27 cellular contexts compared by ENCODE assay signal in genomic region chr15:87949934-87950298, GRCh38.
DNase-seq lines count a peak whose midpoint lies in the region; ATAC-seq and TF ChIP-seq lines count a peak whose summit lies in the region.
"Had no signal": no experiment of that assay in that cellular context is flagged by ENCODE, and none has a peak within 500 bp of the region (broad histone marks: within the 10 kb centered on the region; RNA-seq: fewer than 3 reads in every experiment).

No MANE protein-coding gene starts in this region.

- H3K27me3 Mint-ChIP-seq in naive thymus-derived CD8-positive, alpha-beta T cell, result peaks cover 0 to 3% (median 0%) of the 10 kb centered on the region in 5 donors
- no peaks in the 10 kb centered on the region for H3K27me3 Mint-ChIP-seq in WTC11 (ENCODE audit: low read depth)
- H3K27me3 Mint-ChIP-seq: activated naive CD4-positive, alpha-beta T cell treated with anti-CD3 and anti-CD28 coated beads, Interleukin-2, amount 50 U/mL, for 24 hours had no signal

- H3K36me3 ChIP-seq in breast epithelium, result no peaks in the 10 kb centered on the region
- H3K36me3 ChIP-seq in mammary epithelial cell (ENCODE audit: insufficient read depth, low read length), result no peaks in the 10 kb centered on the region
- H3K36me3 ChIP-seq in stomach, result no peaks in the 10 kb centered on the region
- no peaks in the 10 kb centered on the region for H3K36me3 ChIP-seq in vagina
- H3K36me3 ChIP-seq: left lung had no signal

- POLR2A ChIA-PET in naive thymus-derived CD8-positive, alpha-beta T cell (lab: Charles Lee), result no interaction called here
- POLR2A ChIA-PET in WTC11 (lab: Charles Lee), result no interaction called here

- ATAC-seq in right cardiac atrium, result peak; percentile 71 to 72
- no peak for ATAC-seq in naive thymus-derived CD8-positive, alpha-beta T cell
- no peak for ATAC-seq in WTC11
- ATAC-seq: HCT116, left lung had no signal

- H4K20me1 ChIP-seq in mammary epithelial cell (ENCODE audit: insufficient read depth, low read length), result no peaks in the 10 kb centered on the region

- TF ChIP-seq CTCF in breast epithelium (IDR thresholded peaks at IDR 0.05) (no peak), mammary epithelial cell (conservative IDR thresholded peaks at IDR 0.05 in 1 of 2, IDR thresholded peaks at IDR 0.05 in 1 of 2; ENCODE audit: extremely low read depth in 1 of 2, insufficient read depth in 1 of 2, low read depth in 1 of 2, low read length in 2 of 2) (no peak), stomach (IDR thresholded peaks at IDR 0.05) (no peak), vagina (IDR thresholded peaks at IDR 0.05) (no peak), WTC11 (IDR thresholded peaks at IDR 0.05) (no peak)

- dilution Hi-C loops in mammary epithelial cell (cut with HindIII; ENCODE audit: low sequenced_read_pairs), result no loop called here

- no peak overlapping the region for H3K4me2 ChIP-seq in mammary epithelial cell (ENCODE audit: insufficient read depth, low read depth, low read length)
- H3K4me2 ChIP-seq: smooth muscle cell had no signal

- no peaks in the 10 kb centered on the region for H3K79me2 ChIP-seq in mammary epithelial cell (ENCODE audit: insufficient read depth, low read length)

- peak overlapping the region in 2 of 10 donors; percentile 13 to 58 for H3K27ac Mint-ChIP-seq in naive thymus-derived CD8-positive, alpha-beta T cell
- H3K27ac Mint-ChIP-seq in WTC11, result no peak overlapping the region
- H3K27ac Mint-ChIP-seq: activated naive CD4-positive, alpha-beta T cell treated with anti-CD3 and anti-CD28 coated beads, Interleukin-2, amount 50 U/mL, for 24 hours; CD4-positive, alpha-beta memory T cell; immature natural killer cell had no signal

- 54% methylated on average over 3 of the region's 3 CpGs for WGBS in mammary epithelial cell (ENCODE audit: low coverage, missing lambda C conversion rate)
- 45% methylated on average over 3 of the region's 3 CpGs for WGBS in right cardiac atrium
- WGBS in stomach, 5 donors, result 62 to 92% (median 75%) methylated on average over 2 to 3 of the region's 3 CpGs

- H3K9me3 ChIP-seq in breast epithelium, result no peaks in the 10 kb centered on the region
- peaks cover 3% of the 10 kb centered on the region for H3K9me3 ChIP-seq in mammary epithelial cell (replicated peaks; ENCODE audit: insufficient read depth, low read length)
- no peaks in the 10 kb centered on the region for H3K9me3 ChIP-seq in right cardiac atrium (ENCODE audit: control insufficient read depth, low read length)
- no peaks in the 10 kb centered on the region for H3K9me3 ChIP-seq in stomach
- no peaks in the 10 kb centered on the region for H3K9me3 ChIP-seq in vagina
- H3K9me3 ChIP-seq: left lung had no signal

- intact Hi-C loops in breast epithelium (cut with DNase I; ENCODE audit: low total_unique reads), result no loop called here
- intact Hi-C loops in mammary epithelial cell (cut with micrococcal nuclease), result no loop called here
- intact Hi-C loops in right cardiac atrium (cut with DNase I), result no loop called here
- intact Hi-C loops in stomach (cut with DNase I; ENCODE audit: low total_unique reads), result no loop called here
- intact Hi-C loops in vagina (cut with DNase I), result loop anchor here (10.0 kb wide), 1 partner anchor 305 kb away; the partner anchor contains the start of gene NTRK3

- DNase-seq in breast epithelium (ENCODE audit: low spot score in 2 of 2) (peak in 1 of 2 donors; percentile 28), mammary epithelial cell (no peak), right cardiac atrium (peak in 2 of 3 donors; percentile 46 to 65), stomach (no peak), vagina (ENCODE audit: extremely low spot score in 2 of 2) (no peak), WTC11 (ENCODE audit: low spot score) (no peak), NCI-H2107 treated with DMSO at 0.1 percent for 48 hours (lab: John Stamatoyannopoulos, UW; ENCODE audit: unreplicated experiment) (no peak)
- no peak for DNase-seq in naive thymus-derived CD8-positive, alpha-beta T cell
- DNase-seq: activated CD8-positive, alpha-beta memory T cell treated with anti-CD3 and anti-CD28 coated beads, Interleukin-2, amount 50 U/mL, for 4 hours; CD4-positive, alpha-beta memory T cell; DMS 273 treated with DMSO at 0.1 percent for 48 hours; effector CD4-positive, alpha-beta T cell; foreskin fibroblast; hippocampal formation; immature natural killer cell; left lung; NCI-H1092; NCI-H187 treated with DMSO at 0.1 percent for 48 hours; NCI-H345; NCI-H774; stimulated activated CD4-positive, alpha-beta T cell treated with anti-CD3 and anti-CD28 coated beads, Interleukin-2, amount 100 ng/mL, for 24 hours had no signal

- H3K27ac ChIP-seq in breast epithelium (peak overlapping the region; percentile 71 to 85), mammary epithelial cell (ENCODE audit: insufficient read depth, low read depth, low read length) (no peak overlapping the region), right cardiac atrium (ENCODE audit: low read length) (peak overlapping the region; percentile 39), stomach (peak overlapping the region in 2 of 5 donors; percentile 37 to 63), vagina (peak overlapping the region; percentile 59)
- H3K27ac ChIP-seq: 22Rv1, epithelial cell of prostate, HL-60, left lung had no signal

- H3K4me3 ChIP-seq in breast epithelium (no peak overlapping the region), mammary epithelial cell (replicated peaks in 1 of 3; ENCODE audit: insufficient read depth in 1 of 3, low read depth in 2 of 3, low read length in 3 of 3) (no peak overlapping the region), right cardiac atrium (ENCODE audit: low read length) (no peak overlapping the region), stomach (no peak overlapping the region), vagina (no peak overlapping the region)
- H3K4me3 ChIP-seq: left lung, smooth muscle cell had no signal

- no peaks in the 10 kb centered on the region for H3K9me3 Mint-ChIP-seq in naive thymus-derived CD8-positive, alpha-beta T cell
- H3K9me3 Mint-ChIP-seq in WTC11, result no peaks in the 10 kb centered on the region
- H3K9me3 Mint-ChIP-seq: activated naive CD4-positive, alpha-beta T cell treated with anti-CD3 and anti-CD28 coated beads, Interleukin-2, amount 50 U/mL, for 24 hours had no signal

- H3K4me1 Mint-ChIP-seq in naive thymus-derived CD8-positive, alpha-beta T cell, result no peaks in the 10 kb centered on the region
- no peaks in the 10 kb centered on the region for H3K4me1 Mint-ChIP-seq in WTC11
- H3K4me1 Mint-ChIP-seq: activated naive CD4-positive, alpha-beta T cell treated with anti-CD3 and anti-CD28 coated beads, Interleukin-2, amount 50 U/mL, for 24 hours; CD4-positive, alpha-beta memory T cell; immature natural killer cell had no signal

- H3K9ac ChIP-seq in mammary epithelial cell (ENCODE audit: insufficient read depth, low read length), result no peak overlapping the region

- no peak overlapping the region for H2AFZ ChIP-seq in mammary epithelial cell (ENCODE audit: low read depth, low read length)

- no peaks in the 10 kb centered on the region for H3K36me3 Mint-ChIP-seq in naive thymus-derived CD8-positive, alpha-beta T cell
- H3K36me3 Mint-ChIP-seq in WTC11, result no peaks in the 10 kb centered on the region
- H3K36me3 Mint-ChIP-seq: activated naive CD4-positive, alpha-beta T cell treated with anti-CD3 and anti-CD28 coated beads, Interleukin-2, amount 50 U/mL, for 24 hours; CD4-positive, alpha-beta memory T cell; immature natural killer cell had no signal

- no peaks in the 10 kb centered on the region for H3K4me1 ChIP-seq in breast epithelium
- no peaks in the 10 kb centered on the region for H3K4me1 ChIP-seq in mammary epithelial cell (ENCODE audit: insufficient read depth, low read length)
- H3K4me1 ChIP-seq in right cardiac atrium (ENCODE audit: control insufficient read depth, insufficient read depth, low read length), result peaks cover 10% of the 10 kb centered on the region
- no peaks in the 10 kb centered on the region for H3K4me1 ChIP-seq in stomach
- H3K4me1 ChIP-seq in vagina, result peaks cover 18% of the 10 kb centered on the region
- H3K4me1 ChIP-seq: left lung had no signal

- H3K27me3 ChIP-seq in breast epithelium (no peaks in the 10 kb centered on the region), mammary epithelial cell (ENCODE audit: insufficient read depth, low read length) (no peaks in the 10 kb centered on the region), right cardiac atrium (ENCODE audit: control insufficient read depth, insufficient read depth) (no peaks in the 10 kb centered on the region), stomach (no peaks in the 10 kb centered on the region), vagina (no peaks in the 10 kb centered on the region)
- H3K27me3 ChIP-seq: left lung had no signal

- in situ Hi-C loops in mammary epithelial cell (cut with MboI; ENCODE audit: low sequenced_read_pairs in 2 of 2), result no loop called here

- TF ChIP-seq POLR2A in breast epithelium (IDR thresholded peaks at IDR 0.05), result no peak
- TF ChIP-seq POLR2A in stomach (IDR thresholded peaks at IDR 0.05), result no peak
- no peak for TF ChIP-seq POLR2A in vagina (IDR thresholded peaks at IDR 0.05)

- BruUV-seq in mammary epithelial cell (replicated peaks; lab: Mats Ljungman, UMichigan), result no TSS peak

- peak; percentile 27 for TF ChIP-seq EP300 in stomach (IDR thresholded peaks at IDR 0.05)

- H3K4me3 Mint-ChIP-seq in naive thymus-derived CD8-positive, alpha-beta T cell, result no peak overlapping the region
- H3K4me3 Mint-ChIP-seq in WTC11, result no peak overlapping the region
- H3K4me3 Mint-ChIP-seq: activated naive CD4-positive, alpha-beta T cell treated with anti-CD3 and anti-CD28 coated beads, Interleukin-2, amount 50 U/mL, for 24 hours; CD4-positive, alpha-beta memory T cell; immature natural killer cell had no signal

- CTCF ChIA-PET in mammary epithelial cell (lab: Charles Lee; ENCODE audit: low non-redundant PET), result no interaction called here
- CTCF ChIA-PET in WTC11 (lab: Charles Lee), result no interaction called here

TF ChIP-seq in WTC11, 78 proteins besides CTCF, POLR2A, EP300 and RAD21:
- TF ChIP-seq NFYB (CRISPR knock-in tag; conservative IDR thresholded peaks at IDR 0.05; ENCODE audit: low read depth), result no peak
- no peak for TF ChIP-seq ATF3 (CRISPR knock-in tag; conservative IDR thresholded peaks at IDR 0.05)
- TF ChIP-seq HMGA2 (CRISPR knock-in tag; IDR thresholded peaks at IDR 0.05), result no peak
- no peak for TF ChIP-seq TEAD1 (CRISPR knock-in tag; IDR thresholded peaks at IDR 0.05)
- TF ChIP-seq CBFB (CRISPR knock-in tag; IDR thresholded peaks at IDR 0.05; ENCODE audit: low read depth), result no peak

Comparison
In these comparisons a context has a peak if more than half of its experiments do, and no peak if none do; other contexts are left out.
1. DNase-seq: peak in right cardiac atrium (2 of 3); none in mammary epithelial cell (single experiment), stomach (single experiment), vagina (0 of 2), naive thymus-derived CD8-positive, alpha-beta T cell (0 of 10), WTC11 (single experiment) and NCI-H2107 treated with DMSO at 0.1 percent for 48 hours (single experiment).
2. ATAC-seq: peak in right cardiac atrium (2 of 2); none in naive thymus-derived CD8-positive, alpha-beta T cell (0 of 2) and WTC11 (single experiment).